ENCODE assay signal across 11 cellular contexts in genomic region chr1:43978264-43978550, GRCh38. TPM values are rescaled to one million over a fixed set of nuclear protein-coding genes. Genes with fewer than 3 reads are reported as not detected.
DNase-seq lines count a peak whose midpoint lies in the region; ATAC-seq and TF ChIP-seq lines count a peak whose summit lies in the region.
"Had no signal": no experiment of that assay in that cellular context is flagged by ENCODE, and none has a peak within 500 bp of the region (broad histone marks: within the 10 kb centered on the region; RNA-seq: fewer than 3 reads in every experiment).

No MANE protein-coding gene starts in this region.

- H3K4me1 ChIP-seq in iPS-15b (ENCODE audit: control insufficient read depth, insufficient read depth, low read length) (peaks cover 11% of the 10 kb centered on the region), subcutaneous abdominal adipose tissue (ENCODE audit: control insufficient read depth in 5 of 5, insufficient read depth in 5 of 5, low read length in 5 of 5) (peaks cover 13 to 57% (median 55%) of the 10 kb centered on the region in 5 donors), ovary (ENCODE audit: insufficient read depth) (peaks cover 15% of the 10 kb centered on the region)

- no peaks in the 10 kb centered on the region for H3K9me3 Mint-ChIP-seq in activated T-cell treated with anti-CD3 and anti-CD28 coated beads, Interleukin-2, amount 50 U/mL, for 72 hours

- no peaks in the 10 kb centered on the region for H3K27me3 Mint-ChIP-seq in activated T-cell treated with anti-CD3 and anti-CD28 coated beads, Interleukin-2, amount 50 U/mL, for 72 hours (ENCODE audit: low read depth)

- WGBS in ovary, 3 donors: 58 to 64% (median 62%) methylated on average over 5 of the region's 5 CpGs

- DNase-seq in activated T-cell treated with anti-CD3 and anti-CD28 coated beads, Interleukin-2, amount 50 U/mL, for 72 hours: no peak
- DNase-seq in activated T-cell treated with anti-CD3 and anti-CD28 coated beads for 4 hours (no peak), WERI-Rb-1 (no peak), ureter (ENCODE audit: low spot score) (no peak), ovary (no peak)
- DNase-seq in activated effector memory CD4-positive, alpha-beta T cell treated with anti-CD3 and anti-CD28 coated beads, Interleukin-2, amount 50 U/mL, for 16 hours: no peak
- DNase-seq: DMS 273 treated with DMSO at 0.1 percent for 48 hours, KG1 had no signal

- H3K9me3 ChIP-seq in WERI-Rb-1 (ENCODE audit: severe bottlenecking) (no peaks in the 10 kb centered on the region), iPS-15b (ENCODE audit: control insufficient read depth, insufficient read depth, low read length) (no peaks in the 10 kb centered on the region), subcutaneous abdominal adipose tissue (ENCODE audit: control insufficient read depth in 5 of 5, low read length in 5 of 5) (no peaks in the 10 kb centered on the region), ovary (no peaks in the 10 kb centered on the region)
- H3K9me3 ChIP-seq: uterus had no signal

- TF ChIP-seq POLR2A in ovary (IDR thresholded peaks at IDR 0.05): no peak

- H3K4me1 Mint-ChIP-seq in activated T-cell treated with anti-CD3 and anti-CD28 coated beads, Interleukin-2, amount 50 U/mL, for 72 hours (ENCODE audit: low read depth): peaks cover 59% of the 10 kb centered on the region

- H3K36me3 Mint-ChIP-seq in activated T-cell treated with anti-CD3 and anti-CD28 coated beads, Interleukin-2, amount 50 U/mL, for 72 hours (ENCODE audit: insufficient read depth in 2 of 2): peaks cover 15 to 30% of the 10 kb centered on the region in 2 donors

- H3K4me3 ChIP-seq in WERI-Rb-1 (ENCODE audit: low read depth, low read length) (peak overlapping the region; percentile 74), iPS-15b (ENCODE audit: low read depth, low read length) (peak overlapping the region; percentile 79), subcutaneous abdominal adipose tissue (ENCODE audit: low read depth in 1 of 5, low read length in 5 of 5) (peak overlapping the region in 3 of 5 donors; percentile 64 to 70 (median 66)), ovary (no peak overlapping the region)

- peaks cover 55% of the 10 kb centered on the region for H3K36me3 ChIP-seq in WERI-Rb-1
- peaks cover 24% of the 10 kb centered on the region for H3K36me3 ChIP-seq in iPS-15b (ENCODE audit: control insufficient read depth, insufficient read depth, low read length)
- H3K36me3 ChIP-seq in subcutaneous abdominal adipose tissue (ENCODE audit: control insufficient read depth in 5 of 5, insufficient read depth in 5 of 5, low read length in 5 of 5): peaks cover 4 to 32% (median 26%) of the 10 kb centered on the region in 5 donors
- H3K36me3 ChIP-seq in ovary: no peaks in the 10 kb centered on the region
- H3K36me3 ChIP-seq: uterus had no signal

- H3K27ac ChIP-seq in WERI-Rb-1: no peak overlapping the region
- H3K27ac ChIP-seq in subcutaneous abdominal adipose tissue (ENCODE audit: low read depth, low read length): no peak overlapping the region
- no peak overlapping the region for H3K27ac ChIP-seq in ovary

- no peaks in the 10 kb centered on the region for H3K27me3 ChIP-seq in WERI-Rb-1 (ENCODE audit: insufficient read depth, low read depth, severe bottlenecking)
- H3K27me3 ChIP-seq in iPS-15b (ENCODE audit: control insufficient read depth, insufficient read depth, low read length): no peaks in the 10 kb centered on the region
- no peaks in the 10 kb centered on the region for H3K27me3 ChIP-seq in subcutaneous abdominal adipose tissue (ENCODE audit: control insufficient read depth in 5 of 5, insufficient read depth in 4 of 5, low read length in 5 of 5)
- H3K27me3 ChIP-seq in ovary: no peaks in the 10 kb centered on the region
- H3K27me3 ChIP-seq: uterus had no signal

- H3K27ac Mint-ChIP-seq in activated T-cell treated with anti-CD3 and anti-CD28 coated beads, Interleukin-2, amount 50 U/mL, for 72 hours: no peak overlapping the region

- TF ChIP-seq CTCF in WERI-Rb-1 (IDR thresholded peaks at IDR 0.05; ENCODE audit: low read depth, low read length) (no peak), ovary (IDR thresholded peaks at IDR 0.05) (no peak)

- intact Hi-C loops in ovary (cut with DNase I): no loop called here

- H3K9ac ChIP-seq in iPS-15b (ENCODE audit: low read depth, low read length) (no peak overlapping the region), subcutaneous abdominal adipose tissue (ENCODE audit: low read length in 5 of 5) (peak overlapping the region in 1 of 5 donors; percentile 34)

- peak overlapping the region; percentile 20 to 80 for H3K4me3 Mint-ChIP-seq in activated T-cell treated with anti-CD3 and anti-CD28 coated beads, Interleukin-2, amount 50 U/mL, for 72 hours

- ATAC-seq in activated T-cell treated with anti-CD3 and anti-CD28 coated beads, Interleukin-2, amount 50 U/mL, for 72 hours (replicated peaks in 1 of 2): no peak

- TF ChIP-seq EP300 in ovary (IDR thresholded peaks at IDR 0.05): no peak

RNA-seq across cellular contexts. Expression of gene B4GALT2, which starts 0.8 kb away (rescaled TPM):
- total RNA-seq in activated T-cell treated with anti-CD3 and anti-CD28 coated beads, Interleukin-2, amount 50 U/mL, for 72 hours: 10 to 100 TPM; 19.5 to 20.4 TPM
- total RNA-seq in ureter (39.7 TPM), ovary (10 to 100 TPM; 11.9 to 51.3 (median 33.9) TPM)
- 10 to 100 TPM; 14.4 to 22.1 TPM for polyA plus RNA-seq in ovary

RNA-seq across cellular contexts. Expression of gene ATP6V0B, which starts 3.4 kb away (rescaled TPM):
- 10 to 100 TPM; 89.9 to 98.0 TPM for total RNA-seq in activated T-cell treated with anti-CD3 and anti-CD28 coated beads, Interleukin-2, amount 50 U/mL, for 72 hours
- total RNA-seq in ureter (98.3 TPM), ovary (100 to 1,000 TPM in 1 of 7 donors, 10 to 100 TPM in 6; 46.1 to 108 (median 66.9) TPM)
- 10 to 100 TPM; 74.4 to 76.1 TPM for polyA plus RNA-seq in ovary

RNA-seq across cellular contexts. Expression of gene DPH2, which starts 8.4 kb away (rescaled TPM):
- total RNA-seq in activated T-cell treated with anti-CD3 and anti-CD28 coated beads, Interleukin-2, amount 50 U/mL, for 72 hours: 10 to 100 TPM; 21.4 to 31.0 TPM
- 32.2 TPM for total RNA-seq in ureter
- total RNA-seq in ovary: 10 to 100 TPM in 6 of 7 donors, 1 to 10 TPM in 1; 7.2 to 27.0 (median 16.2) TPM
- polyA plus RNA-seq in ovary: 10 to 100 TPM in 1 of 2 donors, 1 to 10 TPM in 1; 8.5 to 12.7 TPM

RNA-seq across cellular contexts. Expression of gene CCDC24, which starts 13.2 kb away (rescaled TPM):
- 1 to 10 TPM in 1 of 2 donors, under 1 TPM in 1; 0.99 to 1.4 TPM for total RNA-seq in activated T-cell treated with anti-CD3 and anti-CD28 coated beads, Interleukin-2, amount 50 U/mL, for 72 hours
- total RNA-seq in ureter (22.6 TPM), ovary (10 to 100 TPM in 1 of 7 donors, 1 to 10 TPM in 6; 2.1 to 23.3 (median 7.3) TPM)
- polyA plus RNA-seq in ovary: 1 to 10 TPM; 1.1 to 6.2 TPM

RNA-seq across cellular contexts. Expression of gene IPO13, which starts 31.5 kb away (rescaled TPM):
- 10 to 100 TPM; 21.0 to 27.3 TPM for total RNA-seq in activated T-cell treated with anti-CD3 and anti-CD28 coated beads, Interleukin-2, amount 50 U/mL, for 72 hours
- total RNA-seq in ureter: 22.1 TPM
- 10 to 100 TPM in 6 of 7 donors, 1 to 10 TPM in 1; 8.6 to 30.3 (median 20.9) TPM for total RNA-seq in ovary
- polyA plus RNA-seq in ovary: 10 to 100 TPM in 1 of 2 donors, 1 to 10 TPM in 1; 10.0 to 15.3 TPM
